In the genomic region with DNA sequence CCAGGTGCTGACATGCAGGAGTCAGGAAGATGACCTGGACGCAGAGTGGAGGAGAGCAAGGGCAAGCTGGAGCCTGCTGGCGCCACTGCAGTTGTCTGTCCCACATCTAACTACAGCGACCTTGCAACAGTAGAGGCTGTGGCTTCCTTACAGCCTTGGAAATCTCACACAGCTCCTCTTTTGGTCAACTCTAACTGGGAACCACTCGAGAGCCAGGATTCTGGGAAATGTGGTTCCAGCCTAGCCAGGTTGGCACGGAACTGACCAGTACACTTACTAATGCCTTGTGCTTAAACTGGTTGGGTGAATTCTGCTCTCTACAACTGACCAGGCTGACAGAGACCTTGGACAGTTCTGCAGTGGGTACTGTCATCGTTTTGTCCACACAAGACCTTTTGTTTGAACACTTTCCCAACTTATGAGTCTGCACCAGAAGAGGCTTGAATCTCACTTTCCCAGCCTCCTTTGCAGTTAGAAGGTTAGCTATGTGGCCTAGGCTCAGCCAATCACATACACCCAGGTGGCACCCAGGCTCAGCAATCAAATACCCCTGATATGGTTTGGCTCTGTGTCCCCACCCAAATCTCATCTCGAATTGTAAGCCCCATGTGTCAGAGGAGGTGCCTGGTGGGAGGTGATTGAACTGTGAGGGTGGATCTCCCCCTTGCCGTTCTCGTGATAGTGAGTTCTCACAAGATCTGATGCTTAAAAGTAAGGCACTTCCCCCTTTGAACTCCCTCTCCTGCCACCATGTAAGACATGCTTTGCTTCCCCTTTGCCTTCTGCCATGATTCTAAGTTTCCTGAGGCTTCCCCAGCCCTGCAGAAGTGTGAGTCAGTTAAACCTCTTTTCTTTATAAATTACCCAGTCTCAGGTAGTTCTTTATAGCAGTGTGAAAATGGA, we compare ENCODE assay signal across 1 cellular context.
TF ChIP-seq lines count a peak whose summit lies in the region.

No MANE protein-coding gene starts in this region.

TF ChIP-seq in HepG2, 621 proteins besides CTCF, POLR2A, EP300 and RAD21 (continued from another document and continues in another):
- TF ChIP-seq, protein P1, sequence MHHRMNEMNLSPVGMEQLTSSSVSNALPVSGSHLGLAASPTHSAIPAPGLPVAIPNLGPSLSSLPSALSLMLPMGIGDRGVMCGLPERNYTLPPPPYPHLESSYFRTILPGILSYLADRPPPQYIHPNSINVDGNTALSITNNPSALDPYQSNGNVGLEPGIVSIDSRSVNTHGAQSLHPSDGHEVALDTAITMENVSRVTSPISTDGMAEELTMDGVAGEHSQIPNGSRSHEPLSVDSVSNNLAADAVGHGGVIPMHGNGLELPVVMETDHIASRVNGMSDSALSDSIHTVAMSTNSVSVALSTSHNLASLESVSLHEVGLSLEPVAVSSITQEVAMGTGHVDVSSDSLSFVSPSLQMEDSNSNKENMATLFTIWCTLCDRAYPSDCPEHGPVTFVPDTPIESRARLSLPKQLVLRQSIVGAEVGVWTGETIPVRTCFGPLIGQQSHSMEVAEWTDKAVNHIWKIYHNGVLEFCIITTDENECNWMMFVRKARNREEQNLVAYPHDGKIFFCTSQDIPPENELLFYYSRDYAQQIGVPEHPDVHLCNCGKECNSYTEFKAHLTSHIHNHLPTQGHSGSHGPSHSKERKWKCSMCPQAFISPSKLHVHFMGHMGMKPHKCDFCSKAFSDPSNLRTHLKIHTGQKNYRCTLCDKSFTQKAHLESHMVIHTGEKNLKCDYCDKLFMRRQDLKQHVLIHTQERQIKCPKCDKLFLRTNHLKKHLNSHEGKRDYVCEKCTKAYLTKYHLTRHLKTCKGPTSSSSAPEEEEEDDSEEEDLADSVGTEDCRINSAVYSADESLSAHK (CRISPR knock-in tag; IDR thresholded peaks at IDR 0.05; ENCODE audit: borderline replicate concordance): no peak
- no peak for TF ChIP-seq TBP (CRISPR knock-in tag; IDR thresholded peaks at IDR 0.05)
- TF ChIP-seq, protein P2, sequence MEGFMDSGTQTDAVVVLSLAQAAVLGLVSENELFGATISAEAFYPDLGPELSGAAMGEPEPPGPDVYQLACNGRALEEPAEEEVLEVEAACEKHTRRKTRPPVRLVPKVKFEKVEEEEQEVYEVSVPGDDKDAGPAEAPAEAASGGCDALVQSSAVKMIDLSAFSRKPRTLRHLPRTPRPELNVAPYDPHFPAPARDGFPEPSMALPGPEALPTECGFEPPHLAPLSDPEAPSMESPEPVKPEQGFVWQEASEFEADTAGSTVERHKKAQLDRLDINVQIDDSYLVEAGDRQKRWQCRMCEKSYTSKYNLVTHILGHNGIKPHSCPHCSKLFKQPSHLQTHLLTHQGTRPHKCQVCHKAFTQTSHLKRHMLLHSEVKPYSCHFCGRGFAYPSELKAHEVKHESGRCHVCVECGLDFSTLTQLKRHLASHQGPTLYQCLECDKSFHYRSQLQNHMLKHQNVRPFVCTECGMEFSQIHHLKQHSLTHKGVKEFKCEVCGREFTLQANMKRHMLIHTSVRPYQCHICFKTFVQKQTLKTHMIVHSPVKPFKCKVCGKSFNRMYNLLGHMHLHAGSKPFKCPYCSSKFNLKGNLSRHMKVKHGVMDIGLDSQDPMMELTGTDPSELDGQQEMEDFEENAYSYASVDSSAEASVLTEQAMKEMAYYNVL (CRISPR knock-in tag; IDR thresholded peaks at IDR 0.05; ENCODE audit: borderline replicate concordance): no peak; the same call in 1 of the 2 replicates
- no peak for TF ChIP-seq ZSCAN9 (CRISPR knock-in tag; IDR thresholded peaks at IDR 0.05; ENCODE audit: borderline replicate concordance)
- no peak for TF ChIP-seq ZNF83 (CRISPR knock-in tag; IDR thresholded peaks at IDR 0.05; ENCODE audit: borderline replicate concordance)
- TF ChIP-seq, protein P3, sequence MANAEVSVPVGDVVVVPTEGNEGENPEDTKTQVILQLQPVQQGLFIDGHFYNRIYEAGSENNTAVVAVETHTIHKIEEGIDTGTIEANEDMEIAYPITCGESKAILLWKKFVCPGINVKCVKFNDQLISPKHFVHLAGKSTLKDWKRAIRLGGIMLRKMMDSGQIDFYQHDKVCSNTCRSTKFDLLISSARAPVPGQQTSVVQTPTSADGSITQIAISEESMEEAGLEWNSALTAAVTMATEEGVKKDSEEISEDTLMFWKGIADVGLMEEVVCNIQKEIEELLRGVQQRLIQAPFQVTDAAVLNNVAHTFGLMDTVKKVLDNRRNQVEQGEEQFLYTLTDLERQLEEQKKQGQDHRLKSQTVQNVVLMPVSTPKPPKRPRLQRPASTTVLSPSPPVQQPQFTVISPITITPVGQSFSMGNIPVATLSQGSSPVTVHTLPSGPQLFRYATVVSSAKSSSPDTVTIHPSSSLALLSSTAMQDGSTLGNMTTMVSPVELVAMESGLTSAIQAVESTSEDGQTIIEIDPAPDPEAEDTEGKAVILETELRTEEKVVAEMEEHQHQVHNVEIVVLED (CRISPR knock-in tag; IDR thresholded peaks at IDR 0.05; ENCODE audit: borderline replicate concordance): peak; percentile 56; the same call in 1 of the 2 replicates
- TF ChIP-seq, protein P4, sequence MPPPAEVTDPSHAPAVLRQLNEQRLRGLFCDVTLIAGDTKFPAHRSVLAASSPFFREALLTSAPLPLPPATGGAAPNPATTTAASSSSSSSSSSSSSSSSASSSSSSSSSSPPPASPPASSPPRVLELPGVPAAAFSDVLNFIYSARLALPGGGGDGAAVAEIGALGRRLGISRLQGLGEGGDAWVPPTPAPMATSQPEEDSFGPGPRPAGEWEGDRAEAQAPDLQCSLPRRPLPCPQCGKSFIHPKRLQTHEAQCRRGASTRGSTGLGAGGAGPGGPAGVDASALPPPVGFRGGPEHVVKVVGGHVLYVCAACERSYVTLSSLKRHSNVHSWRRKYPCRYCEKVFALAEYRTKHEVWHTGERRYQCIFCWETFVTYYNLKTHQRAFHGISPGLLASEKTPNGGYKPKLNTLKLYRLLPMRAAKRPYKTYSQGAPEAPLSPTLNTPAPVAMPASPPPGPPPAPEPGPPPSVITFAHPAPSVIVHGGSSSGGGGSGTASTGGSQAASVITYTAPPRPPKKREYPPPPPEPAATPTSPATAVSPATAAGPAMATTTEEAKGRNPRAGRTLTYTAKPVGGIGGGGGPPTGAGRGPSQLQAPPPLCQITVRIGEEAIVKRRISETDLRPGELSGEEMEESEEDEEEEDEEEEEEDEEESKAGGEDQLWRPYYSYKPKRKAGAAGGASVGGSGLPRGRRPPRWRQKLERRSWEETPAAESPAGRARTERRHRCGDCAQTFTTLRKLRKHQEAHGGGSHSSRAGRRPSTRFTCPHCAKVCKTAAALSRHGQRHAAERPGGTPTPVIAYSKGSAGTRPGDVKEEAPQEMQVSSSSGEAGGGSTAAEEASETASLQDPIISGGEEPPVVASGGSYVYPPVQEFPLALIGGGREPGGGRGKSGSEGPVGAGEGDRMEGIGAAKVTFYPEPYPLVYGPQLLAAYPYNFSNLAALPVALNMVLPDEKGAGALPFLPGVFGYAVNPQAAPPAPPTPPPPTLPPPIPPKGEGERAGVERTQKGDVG (CRISPR knock-in tag; IDR thresholded peaks at IDR 0.05; ENCODE audit: borderline replicate concordance): no peak
- TF ChIP-seq, protein P5, sequence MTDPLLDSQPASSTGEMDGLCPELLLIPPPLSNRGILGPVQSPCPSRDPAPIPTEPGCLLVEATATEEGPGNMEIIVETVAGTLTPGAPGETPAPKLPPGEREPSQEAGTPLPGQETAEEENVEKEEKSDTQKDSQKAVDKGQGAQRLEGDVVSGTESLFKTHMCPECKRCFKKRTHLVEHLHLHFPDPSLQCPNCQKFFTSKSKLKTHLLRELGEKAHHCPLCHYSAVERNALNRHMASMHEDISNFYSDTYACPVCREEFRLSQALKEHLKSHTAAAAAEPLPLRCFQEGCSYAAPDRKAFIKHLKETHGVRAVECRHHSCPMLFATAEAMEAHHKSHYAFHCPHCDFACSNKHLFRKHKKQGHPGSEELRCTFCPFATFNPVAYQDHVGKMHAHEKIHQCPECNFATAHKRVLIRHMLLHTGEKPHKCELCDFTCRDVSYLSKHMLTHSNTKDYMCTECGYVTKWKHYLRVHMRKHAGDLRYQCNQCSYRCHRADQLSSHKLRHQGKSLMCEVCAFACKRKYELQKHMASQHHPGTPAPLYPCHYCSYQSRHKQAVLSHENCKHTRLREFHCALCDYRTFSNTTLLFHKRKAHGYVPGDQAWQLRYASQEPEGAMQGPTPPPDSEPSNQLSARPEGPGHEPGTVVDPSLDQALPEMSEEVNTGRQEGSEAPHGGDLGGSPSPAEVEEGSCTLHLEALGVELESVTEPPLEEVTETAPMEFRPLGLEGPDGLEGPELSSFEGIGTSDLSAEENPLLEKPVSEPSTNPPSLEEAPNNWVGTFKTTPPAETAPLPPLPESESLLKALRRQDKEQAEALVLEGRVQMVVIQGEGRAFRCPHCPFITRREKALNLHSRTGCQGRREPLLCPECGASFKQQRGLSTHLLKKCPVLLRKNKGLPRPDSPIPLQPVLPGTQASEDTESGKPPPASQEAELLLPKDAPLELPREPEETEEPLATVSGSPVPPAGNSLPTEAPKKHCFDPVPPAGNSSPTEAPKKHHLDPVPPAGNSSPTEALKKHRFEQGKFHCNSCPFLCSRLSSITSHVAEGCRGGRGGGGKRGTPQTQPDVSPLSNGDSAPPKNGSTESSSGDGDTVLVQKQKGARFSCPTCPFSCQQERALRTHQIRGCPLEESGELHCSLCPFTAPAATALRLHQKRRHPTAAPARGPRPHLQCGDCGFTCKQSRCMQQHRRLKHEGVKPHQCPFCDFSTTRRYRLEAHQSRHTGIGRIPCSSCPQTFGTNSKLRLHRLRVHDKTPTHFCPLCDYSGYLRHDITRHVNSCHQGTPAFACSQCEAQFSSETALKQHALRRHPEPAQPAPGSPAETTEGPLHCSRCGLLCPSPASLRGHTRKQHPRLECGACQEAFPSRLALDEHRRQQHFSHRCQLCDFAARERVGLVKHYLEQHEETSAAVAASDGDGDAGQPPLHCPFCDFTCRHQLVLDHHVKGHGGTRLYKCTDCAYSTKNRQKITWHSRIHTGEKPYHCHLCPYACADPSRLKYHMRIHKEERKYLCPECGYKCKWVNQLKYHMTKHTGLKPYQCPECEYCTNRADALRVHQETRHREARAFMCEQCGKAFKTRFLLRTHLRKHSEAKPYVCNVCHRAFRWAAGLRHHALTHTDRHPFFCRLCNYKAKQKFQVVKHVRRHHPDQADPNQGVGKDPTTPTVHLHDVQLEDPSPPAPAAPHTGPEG (CRISPR knock-in tag; IDR thresholded peaks at IDR 0.05): no peak
- TF ChIP-seq MTF2 (CRISPR knock-in tag; IDR thresholded peaks at IDR 0.05; ENCODE audit: borderline replicate concordance): no peak
- 0 out of 2 replicates have a peak, but pooled peaks have one; percentile 14 for TF ChIP-seq ARNTL (CRISPR knock-in tag; IDR thresholded peaks at IDR 0.05)
- TF ChIP-seq ZNF382 (CRISPR knock-in tag; IDR thresholded peaks at IDR 0.05; ENCODE audit: borderline replicate concordance): no peak
- peak; percentile 38; the same call in 1 of the 2 replicates for TF ChIP-seq JUN (CRISPR knock-in tag; IDR thresholded peaks at IDR 0.05)
- TF ChIP-seq ZNF205 (CRISPR knock-in tag; IDR thresholded peaks at IDR 0.05): 0 out of 2 replicates have a peak, but pooled peaks have one; percentile 15
- TF ChIP-seq, protein P6, sequence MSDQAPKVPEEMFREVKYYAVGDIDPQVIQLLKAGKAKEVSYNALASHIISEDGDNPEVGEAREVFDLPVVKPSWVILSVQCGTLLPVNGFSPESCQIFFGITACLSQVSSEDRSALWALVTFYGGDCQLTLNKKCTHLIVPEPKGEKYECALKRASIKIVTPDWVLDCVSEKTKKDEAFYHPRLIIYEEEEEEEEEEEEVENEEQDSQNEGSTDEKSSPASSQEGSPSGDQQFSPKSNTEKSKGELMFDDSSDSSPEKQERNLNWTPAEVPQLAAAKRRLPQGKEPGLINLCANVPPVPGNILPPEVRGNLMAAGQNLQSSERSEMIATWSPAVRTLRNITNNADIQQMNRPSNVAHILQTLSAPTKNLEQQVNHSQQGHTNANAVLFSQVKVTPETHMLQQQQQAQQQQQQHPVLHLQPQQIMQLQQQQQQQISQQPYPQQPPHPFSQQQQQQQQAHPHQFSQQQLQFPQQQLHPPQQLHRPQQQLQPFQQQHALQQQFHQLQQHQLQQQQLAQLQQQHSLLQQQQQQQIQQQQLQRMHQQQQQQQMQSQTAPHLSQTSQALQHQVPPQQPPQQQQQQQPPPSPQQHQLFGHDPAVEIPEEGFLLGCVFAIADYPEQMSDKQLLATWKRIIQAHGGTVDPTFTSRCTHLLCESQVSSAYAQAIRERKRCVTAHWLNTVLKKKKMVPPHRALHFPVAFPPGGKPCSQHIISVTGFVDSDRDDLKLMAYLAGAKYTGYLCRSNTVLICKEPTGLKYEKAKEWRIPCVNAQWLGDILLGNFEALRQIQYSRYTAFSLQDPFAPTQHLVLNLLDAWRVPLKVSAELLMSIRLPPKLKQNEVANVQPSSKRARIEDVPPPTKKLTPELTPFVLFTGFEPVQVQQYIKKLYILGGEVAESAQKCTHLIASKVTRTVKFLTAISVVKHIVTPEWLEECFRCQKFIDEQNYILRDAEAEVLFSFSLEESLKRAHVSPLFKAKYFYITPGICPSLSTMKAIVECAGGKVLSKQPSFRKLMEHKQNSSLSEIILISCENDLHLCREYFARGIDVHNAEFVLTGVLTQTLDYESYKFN (CRISPR knock-in tag; conservative IDR thresholded peaks at IDR 0.05): no peak; the same call in 1 of the 2 replicates
- TF ChIP-seq, protein P7, sequence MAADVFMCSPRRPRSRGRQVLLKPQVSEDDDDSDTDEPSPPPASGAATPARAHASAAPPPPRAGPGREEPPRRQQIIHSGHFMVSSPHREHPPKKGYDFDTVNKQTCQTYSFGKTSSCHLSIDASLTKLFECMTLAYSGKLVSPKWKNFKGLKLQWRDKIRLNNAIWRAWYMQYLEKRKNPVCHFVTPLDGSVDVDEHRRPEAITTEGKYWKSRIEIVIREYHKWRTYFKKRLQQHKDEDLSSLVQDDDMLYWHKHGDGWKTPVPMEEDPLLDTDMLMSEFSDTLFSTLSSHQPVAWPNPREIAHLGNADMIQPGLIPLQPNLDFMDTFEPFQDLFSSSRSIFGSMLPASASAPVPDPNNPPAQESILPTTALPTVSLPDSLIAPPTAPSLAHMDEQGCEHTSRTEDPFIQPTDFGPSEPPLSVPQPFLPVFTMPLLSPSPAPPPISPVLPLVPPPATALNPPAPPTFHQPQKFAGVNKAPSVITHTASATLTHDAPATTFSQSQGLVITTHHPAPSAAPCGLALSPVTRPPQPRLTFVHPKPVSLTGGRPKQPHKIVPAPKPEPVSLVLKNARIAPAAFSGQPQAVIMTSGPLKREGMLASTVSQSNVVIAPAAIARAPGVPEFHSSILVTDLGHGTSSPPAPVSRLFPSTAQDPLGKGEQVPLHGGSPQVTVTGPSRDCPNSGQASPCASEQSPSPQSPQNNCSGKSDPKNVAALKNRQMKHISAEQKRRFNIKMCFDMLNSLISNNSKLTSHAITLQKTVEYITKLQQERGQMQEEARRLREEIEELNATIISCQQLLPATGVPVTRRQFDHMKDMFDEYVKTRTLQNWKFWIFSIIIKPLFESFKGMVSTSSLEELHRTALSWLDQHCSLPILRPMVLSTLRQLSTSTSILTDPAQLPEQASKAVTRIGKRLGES (CRISPR knock-in tag; IDR thresholded peaks at IDR 0.05; ENCODE audit: borderline replicate concordance): no peak
- TF ChIP-seq SMARCC2 (IDR thresholded peaks at IDR 0.05): no peak
- TF ChIP-seq ZMYM4 (CRISPR knock-in tag; IDR thresholded peaks at IDR 0.05): peak; percentile 72
- no peak for TF ChIP-seq ATF7-NPFF (CRISPR knock-in tag; IDR thresholded peaks at IDR 0.05; ENCODE audit: low read depth)
- TF ChIP-seq, protein P8, sequence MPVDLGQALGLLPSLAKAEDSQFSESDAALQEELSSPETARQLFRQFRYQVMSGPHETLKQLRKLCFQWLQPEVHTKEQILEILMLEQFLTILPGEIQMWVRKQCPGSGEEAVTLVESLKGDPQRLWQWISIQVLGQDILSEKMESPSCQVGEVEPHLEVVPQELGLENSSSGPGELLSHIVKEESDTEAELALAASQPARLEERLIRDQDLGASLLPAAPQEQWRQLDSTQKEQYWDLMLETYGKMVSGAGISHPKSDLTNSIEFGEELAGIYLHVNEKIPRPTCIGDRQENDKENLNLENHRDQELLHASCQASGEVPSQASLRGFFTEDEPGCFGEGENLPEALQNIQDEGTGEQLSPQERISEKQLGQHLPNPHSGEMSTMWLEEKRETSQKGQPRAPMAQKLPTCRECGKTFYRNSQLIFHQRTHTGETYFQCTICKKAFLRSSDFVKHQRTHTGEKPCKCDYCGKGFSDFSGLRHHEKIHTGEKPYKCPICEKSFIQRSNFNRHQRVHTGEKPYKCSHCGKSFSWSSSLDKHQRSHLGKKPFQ (CRISPR knock-in tag; IDR thresholded peaks at IDR 0.05; ENCODE audit: insufficient replicate concordance): no peak
